26 cellular contexts compared by ENCODE assay signal in genomic region chr1:186977266-186977957, GRCh38.
A peak's percentile ranks its signal among the peaks of the same experiment; 100 is the strongest.
DNase-seq lines count a peak whose midpoint lies in the region; ATAC-seq and TF ChIP-seq lines count a peak whose summit lies in the region.
"Had no signal": no experiment of that assay in that cellular context is flagged by ENCODE, and none has a peak within 500 bp of the region (broad histone marks: within the 10 kb centered on the region; RNA-seq: fewer than 3 reads in every experiment).

No MANE protein-coding gene starts in this region.

- H2AFZ ChIP-seq in OCI-LY3 (ENCODE audit: low read depth, low read length), result no peak overlapping the region

- H3K4me1 ChIP-seq in OCI-LY3 (ENCODE audit: low read length), result peaks cover 22% of the 10 kb centered on the region
- H3K4me1 ChIP-seq: colonic mucosa, SJCRH30 had no signal

- H3K27me3 ChIP-seq in OCI-LY3 (ENCODE audit: low read depth, low read length), result no peaks in the 10 kb centered on the region
- H3K27me3 ChIP-seq: colonic mucosa, ovary, SJCRH30, vagina had no signal

- H3K4me1 Mint-ChIP-seq in immature natural killer cell, result peaks cover under 1 to 4% of the 10 kb centered on the region in 2 donors

- H3K36me3 Mint-ChIP-seq in immature natural killer cell, result no peaks in the 10 kb centered on the region
- H3K36me3 Mint-ChIP-seq: activated CD4-positive, alpha-beta memory T cell treated with anti-CD3 and anti-CD28 coated beads for 36 hours had no signal

- no peak overlapping the region for H3K4me3 Mint-ChIP-seq in immature natural killer cell
- H3K4me3 Mint-ChIP-seq: activated CD4-positive, alpha-beta memory T cell treated with anti-CD3 and anti-CD28 coated beads for 36 hours; effector memory CD8-positive, alpha-beta T cell; nephron had no signal

- TF ChIP-seq CTCF in OCI-LY3 (IDR thresholded peaks at IDR 0.05; ENCODE audit: low read depth, low read length) (no peak), cardiac fibroblast (IDR thresholded peaks at IDR 0.05; ENCODE audit: low read depth, low read length) (no peak)

- no peaks in the 10 kb centered on the region for H3K79me2 ChIP-seq in OCI-LY3 (ENCODE audit: low read length)

- DNase-seq in COLO829 (ENCODE audit: low spot score), result peak; percentile 35
- peak; percentile 18 to 29 for DNase-seq in cardiac fibroblast (ENCODE audit: low read depth in 2 of 2)
- DNase-seq in lung microvascular endothelial cell (ENCODE audit: low read depth in 2 of 2), result peak; percentile 58 to 79
- no peak for DNase-seq in hippocampal formation (lab: John Stamatoyannopoulos, UW)
- DNase-seq in COR-L47 (lab: John Stamatoyannopoulos, UW), result no peak
- DNase-seq in immature natural killer cell, result no peak
- DNase-seq: activated CD4-positive, alpha-beta memory T cell treated with anti-CD3 and anti-CD28 coated beads for 36 hours; activated CD4-positive, alpha-beta T cell treated with anti-CD3 and anti-CD28 coated beads for 1 hour; activated CD8-positive, alpha-beta memory T cell treated with anti-CD3 and anti-CD28 coated beads, Interleukin-2, amount 50 U/mL, for 4 hours; activated naive CD4-positive, alpha-beta T cell; colonic mucosa; effector memory CD8-positive, alpha-beta T cell; H7; mucosa of descending colon; NCI-H2081 treated with DMSO at 0.1 percent for 48 hours; NCI-H748 treated with DMSO at 0.1 percent for 48 hours; ovary; SJCRH30; small intestine; stimulated activated naive CD4-positive, alpha-beta T cell treated with Interleukin-2 at 50 U/mL for 16 hours; SW 1271 had no signal

- H3K27ac Mint-ChIP-seq in immature natural killer cell, result no peak overlapping the region
- H3K27ac Mint-ChIP-seq: activated CD4-positive, alpha-beta memory T cell treated with anti-CD3 and anti-CD28 coated beads for 36 hours; effector memory CD8-positive, alpha-beta T cell; nephron had no signal

- peak overlapping the region; percentile 54 for H3K4me2 ChIP-seq in OCI-LY3 (ENCODE audit: low read length)

- H4K20me1 ChIP-seq in OCI-LY3 (ENCODE audit: insufficient read depth, low read length), result no peaks in the 10 kb centered on the region

- peak overlapping the region; percentile 7; the same call in 1 of the 2 replicates for H3K4me3 ChIP-seq in OCI-LY3 (ENCODE audit: low read length)
- no peak overlapping the region for H3K4me3 ChIP-seq in cardiac fibroblast (replicated peaks in 1 of 2; ENCODE audit: low read depth in 2 of 2, low read length in 2 of 2)
- H3K4me3 ChIP-seq: colonic mucosa, lung, mucosa of descending colon, ovary, SJCRH30, vagina had no signal

- peaks cover 0 to 1% (median 0%) of the 10 kb centered on the region in 3 donors for H3K27me3 Mint-ChIP-seq in immature natural killer cell (ENCODE audit: low read depth in 3 of 3)
- H3K27me3 Mint-ChIP-seq: activated CD4-positive, alpha-beta memory T cell treated with anti-CD3 and anti-CD28 coated beads for 36 hours; effector memory CD8-positive, alpha-beta T cell had no signal

- H3K9me3 ChIP-seq in OCI-LY3 (ENCODE audit: insufficient read depth, low read length), result no peaks in the 10 kb centered on the region
- H3K9me3 ChIP-seq: colonic mucosa, mucosa of descending colon, ovary, SJCRH30, vagina had no signal

- H3K36me3 ChIP-seq in OCI-LY3 (replicated peaks; ENCODE audit: low read depth, low read length), result no peaks in the 10 kb centered on the region
- H3K36me3 ChIP-seq: colonic mucosa, ovary, SJCRH30 had no signal

- H3K9ac ChIP-seq in OCI-LY3 (ENCODE audit: low read length), result no peak overlapping the region

- peaks cover 0 to 6% (median 0%) of the 10 kb centered on the region in 6 donors for H3K9me3 Mint-ChIP-seq in immature natural killer cell
- H3K9me3 Mint-ChIP-seq: activated CD4-positive, alpha-beta memory T cell treated with anti-CD3 and anti-CD28 coated beads for 36 hours; effector memory CD8-positive, alpha-beta T cell; nephron had no signal

- H3K27ac ChIP-seq in OCI-LY3 (ENCODE audit: low read length), result no peak overlapping the region
- H3K27ac ChIP-seq: colonic mucosa, ovary, SJCRH30, vagina had no signal

- ATAC-seq in GM21390 (IDR thresholded peaks at IDR 0.05; ENCODE audit: unreplicated experiment), result no peak
- ATAC-seq: effector memory CD8-positive, alpha-beta T cell; mucosa of descending colon had no signal

Comparison
In these comparisons a context has a peak if more than half of its experiments do, and no peak if none do; other contexts are left out.
1. DNase-seq: peak in COLO829 (single experiment), cardiac fibroblast (2 of 2) and lung microvascular endothelial cell (2 of 2); none in hippocampal formation (0 of 2), COR-L47 (single experiment) and immature natural killer cell (0 of 3).